Comparison of ENCODE assay signal across 18 cellular contexts in the genomic region with DNA sequence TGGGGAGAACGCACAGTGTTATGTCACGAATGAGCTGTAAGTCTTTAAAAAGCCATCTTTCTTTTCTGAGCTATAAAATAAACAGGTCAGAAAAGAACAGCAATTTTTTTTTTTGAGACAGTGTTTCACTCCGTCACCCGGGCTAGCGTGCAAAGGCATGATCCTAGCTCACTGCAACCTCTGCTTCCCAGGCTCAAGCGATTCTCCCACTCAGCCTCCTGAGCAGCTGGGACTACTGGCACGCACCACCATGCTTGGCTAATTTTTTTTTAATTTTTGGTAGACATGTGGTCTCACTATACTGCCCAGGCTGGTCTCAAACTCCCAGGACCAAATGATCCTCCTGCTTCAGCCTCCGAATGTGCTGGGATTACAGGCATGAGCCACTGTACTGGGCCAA. TPM values are rescaled to one million over a fixed set of nuclear protein-coding genes. Genes with fewer than 3 reads are reported as not detected.
A peak's percentile ranks its signal among the peaks of the same experiment; 100 is the strongest.
DNase-seq lines count a peak whose midpoint lies in the region; ATAC-seq and TF ChIP-seq lines count a peak whose summit lies in the region.
"Had no signal": no experiment of that assay in that cellular context is flagged by ENCODE, and none has a peak within 500 bp of the region (broad histone marks: within the 10 kb centered on the region; RNA-seq: fewer than 3 reads in every experiment).

No MANE protein-coding gene starts in this region.

- H3K9me3 ChIP-seq in breast epithelium: no peaks in the 10 kb centered on the region
- no peaks in the 10 kb centered on the region for H3K9me3 ChIP-seq in mesodermal cell (ENCODE audit: control insufficient read depth, low read length)
- no peaks in the 10 kb centered on the region for H3K9me3 ChIP-seq in suprapubic skin

- H3K27me3 ChIP-seq in breast epithelium (no peaks in the 10 kb centered on the region), suprapubic skin (no peaks in the 10 kb centered on the region)

- POLR2A ChIA-PET in MCF 10A (lab: Yijun Ruan, JAX): interaction anchor here (1.0 kb wide), 1 partner anchor 23 kb away, joined by 3 read pairs; no protein-coding TSS in a partner anchor

- H3K27me3 Mint-ChIP-seq in MCF 10A (ENCODE audit: insufficient read depth, unreplicated experiment): no peaks in the 10 kb centered on the region

- no peaks in the 10 kb centered on the region for H3K36me3 Mint-ChIP-seq in MCF 10A (ENCODE audit: insufficient read depth, unreplicated experiment)
- H3K36me3 Mint-ChIP-seq: CD14-positive monocyte; CD8-positive, alpha-beta T cell had no signal

- DNase-seq in breast epithelium (ENCODE audit: low spot score in 2 of 2) (no peak), MCF 10A (ENCODE audit: unreplicated experiment) (no peak), suprapubic skin (ENCODE audit: low spot score in 2 of 2) (no peak), kidney glomerular epithelial cell (lab: John Stamatoyannopoulos, UW) (no peak), NCI-H2196 treated with DMSO at 0.1 percent for 48 hours (lab: John Stamatoyannopoulos, UW; ENCODE audit: unreplicated experiment) (no peak)
- DNase-seq: CD8-positive, alpha-beta T cell; COR-L47; DMS153; DMS79 treated with DMSO at 0.1 percent for 48 hours; EL; GDM1; HCEC 1CT; HFFc6 had no signal

- H3K4me1 Mint-ChIP-seq in MCF 10A (ENCODE audit: insufficient read depth, unreplicated experiment): no peaks in the 10 kb centered on the region
- H3K4me1 Mint-ChIP-seq: CD14-positive monocyte had no signal

- peaks cover 8% of the 10 kb centered on the region for H3K9me3 Mint-ChIP-seq in MCF 10A (ENCODE audit: unreplicated experiment)
- H3K9me3 Mint-ChIP-seq: CD8-positive, alpha-beta T cell; HFFc6 had no signal

- no peak overlapping the region for H3K4me3 ChIP-seq in breast epithelium
- H3K4me3 ChIP-seq in mesodermal cell (ENCODE audit: extremely low read depth, insufficient read depth, low read length, poor library complexity, severe bottlenecking): no peak overlapping the region
- H3K4me3 ChIP-seq in suprapubic skin: no peak overlapping the region

- no peak for ATAC-seq in GM18520 (IDR thresholded peaks at IDR 0.05; ENCODE audit: unreplicated experiment)
- ATAC-seq: CD8-positive, alpha-beta T cell had no signal

- TF ChIP-seq CTCF in breast epithelium (IDR thresholded peaks at IDR 0.05) (no peak), MCF 10A (IDR thresholded peaks at IDR 0.05; ENCODE audit: unreplicated experiment) (no peak), suprapubic skin (IDR thresholded peaks at IDR 0.05) (no peak)

- intact Hi-C loops in breast epithelium (cut with DNase I; ENCODE audit: low total_unique reads) (no loop called here), MCF 10A (cut with micrococcal nuclease) (no loop called here)

- BruUV-seq in MCF 10A (replicated peaks; lab: Mats Ljungman, UMichigan): no TSS peak

- TF ChIP-seq POLR2A in breast epithelium (IDR thresholded peaks at IDR 0.05) (no peak), suprapubic skin (IDR thresholded peaks at IDR 0.05) (no peak)

- H3K4me1 ChIP-seq in breast epithelium (peaks cover 0 to 11% of the 10 kb centered on the region in 2 donors), mesodermal cell (ENCODE audit: control insufficient read depth, insufficient read depth, low read length, poor library complexity, severe bottlenecking) (no peaks in the 10 kb centered on the region), suprapubic skin (peaks cover 9% of the 10 kb centered on the region)

- CTCF ChIA-PET in MCF 10A (lab: Yijun Ruan, JAX): no interaction called here

- H3K27ac Mint-ChIP-seq in MCF 10A (ENCODE audit: low read depth, unreplicated experiment): no peak overlapping the region
- H3K27ac Mint-ChIP-seq: CD14-positive monocyte; CD8-positive, alpha-beta T cell; HFFc6 had no signal

- H3K4me3 Mint-ChIP-seq in MCF 10A (ENCODE audit: unreplicated experiment): no peak overlapping the region
- H3K4me3 Mint-ChIP-seq: CD14-positive monocyte; CD8-positive, alpha-beta T cell; HFFc6 had no signal

- no peaks in the 10 kb centered on the region for H3K36me3 ChIP-seq in breast epithelium
- no peaks in the 10 kb centered on the region for H3K36me3 ChIP-seq in mesodermal cell (ENCODE audit: control insufficient read depth, insufficient read depth, low read length)
- no peaks in the 10 kb centered on the region for H3K36me3 ChIP-seq in suprapubic skin

- H3K27ac ChIP-seq in breast epithelium (peak overlapping the region; percentile 85 to 90), cingulate gyrus (ENCODE audit: low read depth, low read length) (peak overlapping the region; percentile 24), mesodermal cell (ENCODE audit: low read depth, low read length, severe bottlenecking) (peak overlapping the region; percentile 2), suprapubic skin (peak overlapping the region; percentile 31)
- H3K27ac ChIP-seq: 22Rv1 had no signal

- no peak for TF ChIP-seq EP300 in suprapubic skin (IDR thresholded peaks at IDR 0.05)

- WGBS in mesodermal cell (ENCODE audit: insufficient coverage in 2 of 2), 2 experiments: 97 to 99% methylated on average over 6 to 8 of the region's 8 CpGs
- 91% methylated on average over 8 of the region's 8 CpGs for WGBS in suprapubic skin

RNA-seq across cellular contexts. Expression of gene PPP1R3C, which starts 58.6 kb away (rescaled TPM):
- total RNA-seq in breast epithelium (10 to 100 TPM in 2 of 3 donors, 1 to 10 TPM in 1; 9.4 to 48.1 (median 14.4) TPM), MCF 10A (2022) (0.30 and 0.47 TPM in 2 replicates), suprapubic skin (10 to 100 TPM in 1 of 4 donors, 1 to 10 TPM in 3; 4.8 to 10.3 (median 6.3) TPM)
- polyA plus RNA-seq in mesodermal cell (2013, experiment 1 of 2): 0.77 TPM
- 0.76 TPM for polyA plus RNA-seq in mesodermal cell (2013, experiment 2 of 2)
- total RNA-seq: CD8-positive, alpha-beta T cell had no signal
- polyA plus RNA-seq: CD14-positive monocyte had no signal

Comparison
In these comparisons a context has a peak if more than half of its experiments do, and no peak if none do; other contexts are left out.
1. H3K27ac ChIP-seq: peak in every context shown above with its lines; median percentile 88 in breast epithelium; 31 in suprapubic skin; 24 in cingulate gyrus; 2 in mesodermal cell.